11 cellular contexts compared by ENCODE assay signal in genomic region chr17:73641779-73642580, GRCh38. TPM values are rescaled to one million over a fixed set of nuclear protein-coding genes. Genes with fewer than 3 reads are reported as not detected.
DNase-seq lines count a peak whose midpoint lies in the region; ATAC-seq and TF ChIP-seq lines count a peak whose summit lies in the region.
"Had no signal": no experiment of that assay in that cellular context is flagged by ENCODE, and none has a peak within 500 bp of the region (broad histone marks: within the 10 kb centered on the region; RNA-seq: fewer than 3 reads in every experiment).

No MANE protein-coding gene starts in this region.

- no peak overlapping the region for H4K5ac ChIP-seq in mesendoderm (ENCODE audit: low read length)

- no peaks in the 10 kb centered on the region for H3K36me3 ChIP-seq in BLaER1 treated with 17β-estradiol and CSF1 and Interleukin-3, amounts not matched to agents 10 nM and 100 nM
- peaks cover 2% of the 10 kb centered on the region for H3K36me3 ChIP-seq in mesendoderm (ENCODE audit: control insufficient read depth, insufficient read depth, low read length)
- H3K36me3 ChIP-seq in left lung = no peaks in the 10 kb centered on the region

- peak; percentile 28 for DNase-seq in GM20000 (ENCODE audit: low spot score)
- peak; percentile 26 for DNase-seq in SHP77 treated with DMSO at 0.1 percent for 48 hours (lab: John Stamatoyannopoulos, UW)
- peak; percentile 41 for DNase-seq in mesendoderm
- DNase-seq in SKM-1 (lab: John Stamatoyannopoulos, UW; ENCODE audit: unreplicated experiment) = no peak
- DNase-seq in left lung = no peak
- DNase-seq in cerebellar nuclear complex (lab: John Stamatoyannopoulos, UW) = no peak
- DNase-seq: stimulated activated CD4-positive, alpha-beta T cell treated with anti-CD3 and anti-CD28 coated beads, Interleukin-15, amount 100 ng/mL, for 24 hours; T1000 had no signal

- H2BK120ac ChIP-seq in mesendoderm (ENCODE audit: low read depth, low read length) = no peak overlapping the region

- no peak for TF ChIP-seq CTCF in GM20000 (IDR thresholded peaks at IDR 0.05; ENCODE audit: extremely low read depth, missing control alignments)
- no peak for TF ChIP-seq CTCF in left lung (IDR thresholded peaks at IDR 0.05)

- H3K23ac ChIP-seq in mesendoderm (ENCODE audit: low read length) = no peak overlapping the region

- no CpG with 5 or more reads among the region's 12 CpGs for WGBS in mesendoderm (ENCODE audit: extremely low coverage, insufficient coverage, low lambda C conversion rate)

- H3K27ac ChIP-seq in BLaER1 treated with 17β-estradiol and CSF1 and Interleukin-3, amounts not matched to agents 10 nM and 100 nM = no peak overlapping the region
- no peak overlapping the region for H3K27ac ChIP-seq in mesendoderm (ENCODE audit: low read depth, low read length)
- H3K27ac ChIP-seq in left lung = no peak overlapping the region
- H3K27ac ChIP-seq: KMS-11 had no signal

- peaks cover 6% of the 10 kb centered on the region for H3K79me2 ChIP-seq in mesendoderm (ENCODE audit: control insufficient read depth, insufficient read depth, low read length)

- H3K4me1 ChIP-seq in BLaER1 treated with 17β-estradiol and CSF1 and Interleukin-3, amounts not matched to agents 10 nM and 100 nM = peaks cover 14 to 49% (median 32%) of the 10 kb centered on the region in 10 experiments; a peak in 19 of 20 replicates
- H3K4me1 ChIP-seq in mesendoderm (ENCODE audit: control insufficient read depth, low read depth, low read length) (no peaks in the 10 kb centered on the region), left lung (peaks cover 0 to 32% of the 10 kb centered on the region in 2 donors)

- peak overlapping the region in 6 of 11 experiments; percentile 2 to 79 (median 68); a peak in 5 of 22 replicates for H3K9ac ChIP-seq in BLaER1 treated with 17β-estradiol and CSF1 and Interleukin-3, amounts not matched to agents 10 nM and 100 nM
- no peak overlapping the region for H3K9ac ChIP-seq in mesendoderm (ENCODE audit: low read length)
- H3K9ac ChIP-seq: KMS-11 had no signal

- H3K56ac ChIP-seq in mesendoderm (ENCODE audit: low read length) = no peak overlapping the region

- peak overlapping the region; percentile 52 to 100 (median 99) for H3K4me2 ChIP-seq in BLaER1 treated with 17β-estradiol and CSF1 and Interleukin-3, amounts not matched to agents 10 nM and 100 nM
- H3K4me2 ChIP-seq in mesendoderm (ENCODE audit: low read length) = no peak overlapping the region
- H3K4me2 ChIP-seq: KMS-11 had no signal

- H3K9me3 ChIP-seq in BLaER1 treated with 17β-estradiol and CSF1 and Interleukin-3, amounts not matched to agents 10 nM and 100 nM (replicated peaks in 1 of 11) = no peaks in the 10 kb centered on the region
- no peaks in the 10 kb centered on the region for H3K9me3 ChIP-seq in left lung

- H2AK5ac ChIP-seq in mesendoderm (ENCODE audit: low read length) = no peak overlapping the region

- H3K4ac ChIP-seq in mesendoderm (ENCODE audit: low read depth, low read length) = no peak overlapping the region

- ATAC-seq in HG03159 (IDR thresholded peaks at IDR 0.05; ENCODE audit: unreplicated experiment) (no peak), left lung (no peak)

- intact Hi-C loops in left lung (cut with DNase I) = no loop called here

- peaks cover 34 to 62% (median 50%) of the 10 kb centered on the region in 11 experiments; a peak in 20 of 22 replicates for H3K27me3 ChIP-seq in BLaER1 treated with 17β-estradiol and CSF1 and Interleukin-3, amounts not matched to agents 10 nM and 100 nM
- no peaks in the 10 kb centered on the region for H3K27me3 ChIP-seq in mesendoderm (ENCODE audit: insufficient read depth, low read length, poor library complexity)
- peaks cover 44 to 88% of the 10 kb centered on the region in 2 donors for H3K27me3 ChIP-seq in left lung

- peaks cover 0 to 42% (median 11%) of the 10 kb centered on the region in 11 experiments; a peak in 9 of 22 replicates for H4K20me1 ChIP-seq in BLaER1 treated with 17β-estradiol and CSF1 and Interleukin-3, amounts not matched to agents 10 nM and 100 nM

- H3K18ac ChIP-seq in mesendoderm (ENCODE audit: low read length) = no peak overlapping the region

- no peak overlapping the region for H4K8ac ChIP-seq in mesendoderm (ENCODE audit: low read depth, low read length)

- H2BK5ac ChIP-seq in mesendoderm (ENCODE audit: low read length) = no peak overlapping the region

- no peak overlapping the region for H2BK15ac ChIP-seq in mesendoderm (replicated peaks; ENCODE audit: low read depth)

- H3K4me3 ChIP-seq in BLaER1 treated with 17β-estradiol and CSF1 and Interleukin-3, amounts not matched to agents 10 nM and 100 nM = peak overlapping the region in 4 of 10 experiments; percentile 70 to 76 (median 74); a peak in 7 of 20 replicates
- no peak overlapping the region for H3K4me3 ChIP-seq in mesendoderm (ENCODE audit: low read length)
- H3K4me3 ChIP-seq in left lung = no peak overlapping the region

- H3K79me1 ChIP-seq in mesendoderm (ENCODE audit: low read length) = peaks cover 4% of the 10 kb centered on the region

RNA-seq across cellular contexts. Expression of gene SDK2, which starts 2.3 kb away (rescaled TPM):
- polyA plus RNA-seq in mesendoderm (2013, experiment 1 of 2) = 1.1 TPM
- 1.3 TPM for polyA plus RNA-seq in mesendoderm (2013, experiment 2 of 2)
- total RNA-seq in left lung = 1 to 10 TPM; 6.3 to 7.3 TPM

Comparison
In these comparisons a context has a peak if more than half of its experiments do, and no peak if none do; other contexts are left out.
1. DNase-seq: peak in GM20000 (single experiment), SHP77 treated with DMSO at 0.1 percent for 48 hours (single experiment) and mesendoderm (single experiment); none in SKM-1 (single experiment), left lung (0 of 2) and cerebellar nuclear complex (0 of 2).